ENCODE assay signal across 20 cellular contexts in genomic region chr3:73447118-73447517, GRCh38.
"Had no signal": no experiment of that assay in that cellular context is flagged by ENCODE, and none has a peak within 500 bp of the region (broad histone marks: within the 10 kb centered on the region; RNA-seq: fewer than 3 reads in every experiment).

No MANE protein-coding gene starts in this region.

- H3K4me1 ChIP-seq: parathyroid adenoma, right lobe of liver had no signal

- H3K9ac ChIP-seq: parathyroid adenoma had no signal

- H3K27me3 ChIP-seq: heart left ventricle, right lobe of liver, transverse colon had no signal

- H3K27ac ChIP-seq: coronary artery, lower lobe of right lung, parathyroid adenoma, prostate gland, right lobe of liver, thoracic aorta, transverse colon had no signal

- FAIRE-seq: frontal cortex, islet of Langerhans had no signal

- H3K4me3 ChIP-seq: coronary artery, heart left ventricle, lower lobe of right lung, prostate gland, right lobe of liver, thoracic aorta, transverse colon had no signal

- ATAC-seq: left lobe of liver; lower lobe of right lung; naive thymus-derived CD4-positive, alpha-beta T cell; stimulated activated naive B cell treated with anti-CD40 and anti-IgM and Interleukin-4, amounts not matched to agents 10 μg/mL and 1 μg/mL and 100 μg/mL, for 72 hours; stimulated activated naive CD8-positive, alpha-beta T cell treated with anti-CD3 and anti-CD28 coated beads, Interleukin-15, amount 100 ng/mL, for 72 hours had no signal

- H3K4me3 Mint-ChIP-seq: memory B cell; naive thymus-derived CD4-positive, alpha-beta T cell; nephron progenitor cell; stimulated activated naive B cell treated with anti-CD40 and anti-IgM and Interleukin-4, amounts not matched to agents 10 μg/mL and 1 μg/mL and 100 μg/mL, for 72 hours; stimulated activated naive CD8-positive, alpha-beta T cell treated with anti-CD3 and anti-CD28 coated beads, Interleukin-15, amount 100 ng/mL, for 72 hours had no signal

- H3K36me3 Mint-ChIP-seq: memory B cell; naive thymus-derived CD4-positive, alpha-beta T cell; stimulated activated naive B cell treated with anti-CD40 and anti-IgM and Interleukin-4, amounts not matched to agents 10 μg/mL and 1 μg/mL and 100 μg/mL, for 72 hours had no signal

- H3K79me2 ChIP-seq: parathyroid adenoma had no signal

- H2AFZ ChIP-seq: parathyroid adenoma had no signal

- H3K4me1 Mint-ChIP-seq: naive thymus-derived CD4-positive, alpha-beta T cell; stimulated activated naive CD8-positive, alpha-beta T cell treated with anti-CD3 and anti-CD28 coated beads, Interleukin-15, amount 100 ng/mL, for 72 hours had no signal

- H3K27ac Mint-ChIP-seq: memory B cell; naive thymus-derived CD4-positive, alpha-beta T cell; nephron progenitor cell; stimulated activated naive B cell treated with anti-CD40 and anti-IgM and Interleukin-4, amounts not matched to agents 10 μg/mL and 1 μg/mL and 100 μg/mL, for 72 hours; stimulated activated naive CD8-positive, alpha-beta T cell treated with anti-CD3 and anti-CD28 coated beads, Interleukin-15, amount 100 ng/mL, for 72 hours had no signal

- DNase-seq: effector CD4-positive, alpha-beta T cell; lower lobe of right lung; naive thymus-derived CD4-positive, alpha-beta T cell; nephron progenitor cell; right lobe of liver; stimulated activated CD4-positive, alpha-beta T cell treated with anti-CD3 and anti-CD28 coated beads, Interleukin-2, amount 100 ng/mL, for 24 hours; stimulated activated CD4-positive, alpha-beta T cell treated with anti-CD3 and anti-CD28 coated beads, Interleukin-4, amount 100 ng/mL, for 4 hours; stimulated activated naive B cell treated with anti-CD40 and anti-IgM and Interleukin-4, amounts not matched to agents 10 μg/mL and 1 μg/mL and 100 μg/mL, for 72 hours; stimulated activated naive CD8-positive, alpha-beta T cell treated with anti-CD3 and anti-CD28 coated beads, Interleukin-15, amount 100 ng/mL, for 72 hours; substantia nigra; transverse colon had no signal

- H3K9me3 Mint-ChIP-seq: memory B cell; nephron progenitor cell; stimulated activated naive B cell treated with anti-CD40 and anti-IgM and Interleukin-4, amounts not matched to agents 10 μg/mL and 1 μg/mL and 100 μg/mL, for 72 hours; stimulated activated naive CD8-positive, alpha-beta T cell treated with anti-CD3 and anti-CD28 coated beads, Interleukin-15, amount 100 ng/mL, for 72 hours had no signal

- H3K36me3 ChIP-seq: heart left ventricle, lower lobe of right lung, prostate gland, right lobe of liver, transverse colon had no signal

- H3K9me3 ChIP-seq: heart left ventricle, lower lobe of right lung, prostate gland, right lobe of liver, thoracic aorta, transverse colon had no signal
